In genomic region chr15:70479056-70479455, GRCh38 we compare ENCODE assay signal across 16 cellular contexts.
DNase-seq lines count a peak whose midpoint lies in the region; ATAC-seq and TF ChIP-seq lines count a peak whose summit lies in the region.
"Had no signal": no experiment of that assay in that cellular context is flagged by ENCODE, and none has a peak within 500 bp of the region (broad histone marks: within the 10 kb centered on the region; RNA-seq: fewer than 3 reads in every experiment).

No MANE protein-coding gene starts in this region.

- WGBS in heart left ventricle, 4 donors, result 78 to 90% (median 81%) methylated on average over 8 of the region's 8 CpGs

- H3K4me3 Mint-ChIP-seq in effector memory CD8-positive, alpha-beta T cell, result peak overlapping the region; percentile 16 to 30
- peak overlapping the region; percentile 17 to 45 for H3K4me3 Mint-ChIP-seq in stimulated activated naive CD8-positive, alpha-beta T cell treated with anti-CD3 and anti-CD28 coated beads, Interleukin-15, amount 100 ng/mL, for 72 hours

- H3K27me3 Mint-ChIP-seq in effector memory CD8-positive, alpha-beta T cell, result peaks cover 9 to 34% of the 10 kb centered on the region in 2 donors
- H3K27me3 Mint-ChIP-seq in stimulated activated naive CD8-positive, alpha-beta T cell treated with anti-CD3 and anti-CD28 coated beads, Interleukin-15, amount 100 ng/mL, for 72 hours, result peaks cover 65% of the 10 kb centered on the region

- H3K9me3 ChIP-seq in heart left ventricle, result no peaks in the 10 kb centered on the region
- H3K9me3 ChIP-seq: ascending aorta, colonic mucosa, lower lobe of right lung, right lobe of liver had no signal

- H3K27ac ChIP-seq in heart left ventricle, result peak overlapping the region in 1 of 12 donors; percentile 81
- H3K27ac ChIP-seq: ascending aorta, colonic mucosa, epithelial cell of prostate, lower lobe of right lung, right lobe of liver had no signal

- peaks cover 0 to 65% (median 10%) of the 10 kb centered on the region in 12 donors for H3K4me1 ChIP-seq in heart left ventricle
- H3K4me1 ChIP-seq: colonic mucosa had no signal

- H3K27me3 ChIP-seq in heart left ventricle, result peaks cover 0 to 3% (median 0%) of the 10 kb centered on the region in 9 donors
- H3K27me3 ChIP-seq: ascending aorta, colonic mucosa, right lobe of liver had no signal

- H3K4me3 ChIP-seq in heart left ventricle (no peak overlapping the region), NB4 (ENCODE audit: low read depth, low read length) (no peak overlapping the region)
- H3K4me3 ChIP-seq: ascending aorta, colonic mucosa, lower lobe of right lung, right lobe of liver had no signal

- TF ChIP-seq POLR2A in heart left ventricle (IDR thresholded peaks at IDR 0.05) (no peak), NB4 (IDR thresholded peaks at IDR 0.05; ENCODE audit: extremely low read depth, insufficient read length) (no peak), GM18505 (IDR thresholded peaks at IDR 0.05; ENCODE audit: borderline replicate concordance, extremely low read depth, insufficient read depth, insufficient read length) (no peak)

- intact Hi-C loops in left cardiac atrium (cut with DNase I) (no loop called here), heart left ventricle (cut with DNase I) (loop anchor here in 1 of 10 donors (5.0 kb wide), 1 partner anchor 747 kb away; no protein-coding TSS in a partner anchor)

- peak; percentile 9 for DNase-seq in left cardiac atrium
- DNase-seq in heart left ventricle, result no peak
- peak; percentile 62 for DNase-seq in NB4 (ENCODE audit: low read depth)
- no peak for DNase-seq in effector memory CD8-positive, alpha-beta T cell
- no peak for DNase-seq in stimulated activated naive CD8-positive, alpha-beta T cell treated with anti-CD3 and anti-CD28 coated beads, Interleukin-15, amount 100 ng/mL, for 72 hours
- no peak for DNase-seq in superior temporal gyrus (ENCODE audit: extremely low spot score)
- DNase-seq: activated CD4-positive, CD25-positive, alpha-beta regulatory T cell treated with anti-CD3 and anti-CD28 coated beads, Interleukin-2, amount 50 U/mL, for 72 hours; DMS153; NCI-H2081; right lobe of liver had no signal

- H3K27ac Mint-ChIP-seq in effector memory CD8-positive, alpha-beta T cell, result no peak overlapping the region
- peak overlapping the region in 1 of 2 donors; percentile 1 for H3K27ac Mint-ChIP-seq in stimulated activated naive CD8-positive, alpha-beta T cell treated with anti-CD3 and anti-CD28 coated beads, Interleukin-15, amount 100 ng/mL, for 72 hours

- no peaks in the 10 kb centered on the region for H3K36me3 ChIP-seq in heart left ventricle
- H3K36me3 ChIP-seq: ascending aorta, colonic mucosa, lower lobe of right lung, right lobe of liver had no signal

- no peaks in the 10 kb centered on the region for H3K9me3 Mint-ChIP-seq in effector memory CD8-positive, alpha-beta T cell
- no peaks in the 10 kb centered on the region for H3K9me3 Mint-ChIP-seq in stimulated activated naive CD8-positive, alpha-beta T cell treated with anti-CD3 and anti-CD28 coated beads, Interleukin-15, amount 100 ng/mL, for 72 hours

- no peak for TF ChIP-seq CTCF in heart left ventricle (IDR thresholded peaks at IDR 0.05)
- TF ChIP-seq CTCF in NB4 (IDR thresholded peaks at IDR 0.05; ENCODE audit: low read depth, low read length), result no peak

- peaks cover 13% of the 10 kb centered on the region for H3K36me3 Mint-ChIP-seq in effector memory CD8-positive, alpha-beta T cell (ENCODE audit: insufficient read depth)

- ATAC-seq in left cardiac atrium (no peak), heart left ventricle (no peak), HG02798 (IDR thresholded peaks at IDR 0.05; ENCODE audit: poor library complexity, unreplicated experiment) (no peak), GM18505 (IDR thresholded peaks at IDR 0.05; ENCODE audit: unreplicated experiment) (no peak)
- ATAC-seq in effector memory CD8-positive, alpha-beta T cell (replicated peaks), result no peak
- no peak for ATAC-seq in stimulated activated naive CD8-positive, alpha-beta T cell treated with anti-CD3 and anti-CD28 coated beads, Interleukin-15, amount 100 ng/mL, for 72 hours
- ATAC-seq: right lobe of liver had no signal

- H3K4me1 Mint-ChIP-seq in effector memory CD8-positive, alpha-beta T cell (ENCODE audit: low read depth in 2 of 2), result peaks cover 38 to 60% of the 10 kb centered on the region in 2 donors
- H3K4me1 Mint-ChIP-seq in stimulated activated naive CD8-positive, alpha-beta T cell treated with anti-CD3 and anti-CD28 coated beads, Interleukin-15, amount 100 ng/mL, for 72 hours, result peaks cover 54% of the 10 kb centered on the region

Comparison
In these comparisons a context has a peak if more than half of its experiments do, and no peak if none do; other contexts are left out.
1. DNase-seq: peak in left cardiac atrium (single experiment) and NB4 (single experiment); none in heart left ventricle (0 of 5), effector memory CD8-positive, alpha-beta T cell (0 of 3), stimulated activated naive CD8-positive, alpha-beta T cell treated with anti-CD3 and anti-CD28 coated beads, Interleukin-15, amount 100 ng/mL, for 72 hours (0 of 2) and superior temporal gyrus (single experiment).